In genomic region chr3:107752202-107752990, GRCh38 we compare ENCODE assay signal across 8 cellular contexts.
A peak's percentile ranks its signal among the peaks of the same experiment; 100 is the strongest.
DNase-seq lines count a peak whose midpoint lies in the region; ATAC-seq and TF ChIP-seq lines count a peak whose summit lies in the region.

No MANE protein-coding gene starts in this region.

- H3K27me3 Mint-ChIP-seq in activated naive CD8-positive, alpha-beta T cell treated with anti-CD3 and anti-CD28 coated beads, Interleukin-2, amount 50 U/mL, for 24 hours = no peaks in the 10 kb centered on the region

- peaks cover 13% of the 10 kb centered on the region for H3K36me3 Mint-ChIP-seq in activated naive CD8-positive, alpha-beta T cell treated with anti-CD3 and anti-CD28 coated beads, Interleukin-2, amount 50 U/mL, for 24 hours (ENCODE audit: low read depth)

- H3K4me3 Mint-ChIP-seq in activated naive CD8-positive, alpha-beta T cell treated with anti-CD3 and anti-CD28 coated beads, Interleukin-2, amount 50 U/mL, for 24 hours = no peak overlapping the region

- no peak overlapping the region for H3K4me3 ChIP-seq in Peyer's patch

- H3K9me3 Mint-ChIP-seq in activated naive CD8-positive, alpha-beta T cell treated with anti-CD3 and anti-CD28 coated beads, Interleukin-2, amount 50 U/mL, for 24 hours = no peaks in the 10 kb centered on the region

- H3K27me3 ChIP-seq in Peyer's patch = no peaks in the 10 kb centered on the region
- H3K27me3 ChIP-seq in foreskin keratinocyte = no peaks in the 10 kb centered on the region

- no peaks in the 10 kb centered on the region for H3K4me1 Mint-ChIP-seq in activated naive CD8-positive, alpha-beta T cell treated with anti-CD3 and anti-CD28 coated beads, Interleukin-2, amount 50 U/mL, for 24 hours

- H3K27ac Mint-ChIP-seq in activated naive CD8-positive, alpha-beta T cell treated with anti-CD3 and anti-CD28 coated beads, Interleukin-2, amount 50 U/mL, for 24 hours = no peak overlapping the region

- no peaks in the 10 kb centered on the region for H3K36me3 ChIP-seq in Peyer's patch

- H3K27ac ChIP-seq in Peyer's patch (no peak overlapping the region), foreskin keratinocyte (no peak overlapping the region)

- TF ChIP-seq CTCF in Peyer's patch (IDR thresholded peaks at IDR 0.05) (peak in 4 of 6 experiments; percentile 28 to 45 (median 38)), foreskin keratinocyte (conservative IDR thresholded peaks at IDR 0.05) (peak; percentile 67)

- ATAC-seq in foreskin keratinocyte (peak; percentile 73), GM18870 (IDR thresholded peaks at IDR 0.05; ENCODE audit: unreplicated experiment) (no peak), HG02981 (IDR thresholded peaks at IDR 0.05; ENCODE audit: unreplicated experiment) (no peak)
- ATAC-seq in activated naive CD8-positive, alpha-beta T cell treated with anti-CD3 and anti-CD28 coated beads, Interleukin-2, amount 50 U/mL, for 24 hours = no peak

- DNase-seq in AML-193 (lab: John Stamatoyannopoulos, UW) (peak; percentile 38 to 54), HCEC 1CT (peak; percentile 48), Peyer's patch (no peak), foreskin keratinocyte (peak in 1 of 2 donors; percentile 33), activated T-cell treated with anti-CD3 and anti-CD28 coated beads for 4 hours (no peak)
- no peak for DNase-seq in activated naive CD8-positive, alpha-beta T cell treated with anti-CD3 and anti-CD28 coated beads, Interleukin-2, amount 50 U/mL, for 24 hours

- no peak for TF ChIP-seq POLR2A in Peyer's patch (IDR thresholded peaks at IDR 0.05)

- H3K9me3 ChIP-seq in Peyer's patch = no peaks in the 10 kb centered on the region

- H3K4me1 ChIP-seq in Peyer's patch (no peaks in the 10 kb centered on the region), foreskin keratinocyte (no peaks in the 10 kb centered on the region)

Comparison
In these comparisons a context has a peak if more than half of its experiments do, and no peak if none do; other contexts are left out.
1. DNase-seq: peak in AML-193 (2 of 2) and HCEC 1CT (single experiment); none in Peyer's patch (0 of 3), activated naive CD8-positive, alpha-beta T cell treated with anti-CD3 and anti-CD28 coated beads, Interleukin-2, amount 50 U/mL, for 24 hours (single experiment) and activated T-cell treated with anti-CD3 and anti-CD28 coated beads for 4 hours (single experiment).